1 cellular context compared by ENCODE assay signal in genomic region chr2:176079851-176080539, GRCh38.
TF ChIP-seq lines count a peak whose summit lies in the region.

No MANE protein-coding gene starts in this region.

TF ChIP-seq in HEK293, 187 proteins besides CTCF, POLR2A, EP300 and RAD21:
- peak; percentile 74 for TF ChIP-seq ZBTB26 (tag by site-specific recombination; optimal IDR thresholded peaks at IDR 0.05)
- TF ChIP-seq GLIS2 (tag by site-specific recombination; IDR thresholded peaks at IDR 0.05), result peak; percentile 85
- TF ChIP-seq, protein P1, sequence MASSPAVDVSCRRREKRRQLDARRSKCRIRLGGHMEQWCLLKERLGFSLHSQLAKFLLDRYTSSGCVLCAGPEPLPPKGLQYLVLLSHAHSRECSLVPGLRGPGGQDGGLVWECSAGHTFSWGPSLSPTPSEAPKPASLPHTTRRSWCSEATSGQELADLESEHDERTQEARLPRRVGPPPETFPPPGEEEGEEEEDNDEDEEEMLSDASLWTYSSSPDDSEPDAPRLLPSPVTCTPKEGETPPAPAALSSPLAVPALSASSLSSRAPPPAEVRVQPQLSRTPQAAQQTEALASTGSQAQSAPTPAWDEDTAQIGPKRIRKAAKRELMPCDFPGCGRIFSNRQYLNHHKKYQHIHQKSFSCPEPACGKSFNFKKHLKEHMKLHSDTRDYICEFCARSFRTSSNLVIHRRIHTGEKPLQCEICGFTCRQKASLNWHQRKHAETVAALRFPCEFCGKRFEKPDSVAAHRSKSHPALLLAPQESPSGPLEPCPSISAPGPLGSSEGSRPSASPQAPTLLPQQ (tag by site-specific recombination; IDR thresholded peaks at IDR 0.05), result peak; percentile 39
- no peak for TF ChIP-seq ZNF146 (tag by site-specific recombination; IDR thresholded peaks at IDR 0.05)
- TF ChIP-seq ZBTB6 (tag by site-specific recombination; IDR thresholded peaks at IDR 0.05), result peak; percentile 52; the same call in 1 of the 2 replicates
- peak; percentile 26; the same call in 1 of the 2 replicates for TF ChIP-seq ZEB2 (tag by site-specific recombination; IDR thresholded peaks at IDR 0.05)
- TF ChIP-seq ZNF423 (tag by site-specific recombination; IDR thresholded peaks at IDR 0.05), result 0 out of 2 replicates have a peak, but pooled peaks have one; percentile 33
- 0 out of 2 replicates have a peak, but pooled peaks have one; percentile 56 for TF ChIP-seq ZNF184 (tag by site-specific recombination; IDR thresholded peaks at IDR 0.05)
- TF ChIP-seq ZNF561 (tag by site-specific recombination; IDR thresholded peaks at IDR 0.05; ENCODE audit: borderline replicate concordance), result peak; percentile 78
- peak; percentile 95 for TF ChIP-seq ZSCAN30 (tag by site-specific recombination; IDR thresholded peaks at IDR 0.05)
- TF ChIP-seq ZBTB48 (tag by site-specific recombination; IDR thresholded peaks at IDR 0.05), result peak; percentile 75
- peak; percentile 25; the same call in 1 of the 2 replicates for TF ChIP-seq ZNF610 (tag by site-specific recombination; IDR thresholded peaks at IDR 0.05; ENCODE audit: borderline replicate concordance)
- TF ChIP-seq ZNF37A (tag by site-specific recombination; IDR thresholded peaks at IDR 0.05), result no peak
- TF ChIP-seq ZNF660 (tag by site-specific recombination; IDR thresholded peaks at IDR 0.05), result peak; percentile 91
- peak; percentile 50; the same call in 1 of the 2 replicates for TF ChIP-seq ZNF2 (tag by site-specific recombination; IDR thresholded peaks at IDR 0.05)
- TF ChIP-seq ZNF341 (tag by site-specific recombination; IDR thresholded peaks at IDR 0.05; ENCODE audit: low read depth), result 0 out of 2 replicates have a peak, but pooled peaks have one; percentile 19
- no peak for TF ChIP-seq ZNF23 (tag by site-specific recombination; IDR thresholded peaks at IDR 0.05; ENCODE audit: borderline replicate concordance)
- peak; percentile 52; the same call in 1 of the 2 replicates for TF ChIP-seq ZNF76 (tag by site-specific recombination; IDR thresholded peaks at IDR 0.05; ENCODE audit: borderline replicate concordance, low read depth)
- TF ChIP-seq ZNF792 (tag by site-specific recombination; IDR thresholded peaks at IDR 0.05), result no peak
- TF ChIP-seq ZNF529 (tag by site-specific recombination; IDR thresholded peaks at IDR 0.05; ENCODE audit: insufficient replicate concordance), result no peak
- TF ChIP-seq, protein P2, sequence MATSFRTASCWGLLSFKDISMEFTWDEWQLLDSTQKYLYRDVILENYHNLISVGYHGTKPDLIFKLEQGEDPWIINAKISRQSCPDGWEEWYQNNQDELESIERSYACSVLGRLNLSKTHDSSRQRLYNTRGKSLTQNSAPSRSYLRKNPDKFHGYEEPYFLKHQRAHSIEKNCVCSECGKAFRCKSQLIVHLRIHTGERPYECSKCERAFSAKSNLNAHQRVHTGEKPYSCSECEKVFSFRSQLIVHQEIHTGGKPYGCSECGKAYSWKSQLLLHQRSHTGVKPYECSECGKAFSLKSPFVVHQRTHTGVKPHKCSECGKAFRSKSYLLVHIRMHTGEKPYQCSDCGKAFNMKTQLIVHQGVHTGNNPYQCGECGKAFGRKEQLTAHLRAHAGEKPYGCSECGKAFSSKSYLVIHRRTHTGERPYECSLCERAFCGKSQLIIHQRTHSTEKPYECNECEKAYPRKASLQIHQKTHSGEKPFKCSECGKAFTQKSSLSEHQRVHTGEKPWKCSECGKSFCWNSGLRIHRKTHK (tag by site-specific recombination; IDR thresholded peaks at IDR 0.05), result no peak
- TF ChIP-seq ZBTB8A (tag by site-specific recombination; IDR thresholded peaks at IDR 0.05), result peak; percentile 100
- TF ChIP-seq, protein P3, sequence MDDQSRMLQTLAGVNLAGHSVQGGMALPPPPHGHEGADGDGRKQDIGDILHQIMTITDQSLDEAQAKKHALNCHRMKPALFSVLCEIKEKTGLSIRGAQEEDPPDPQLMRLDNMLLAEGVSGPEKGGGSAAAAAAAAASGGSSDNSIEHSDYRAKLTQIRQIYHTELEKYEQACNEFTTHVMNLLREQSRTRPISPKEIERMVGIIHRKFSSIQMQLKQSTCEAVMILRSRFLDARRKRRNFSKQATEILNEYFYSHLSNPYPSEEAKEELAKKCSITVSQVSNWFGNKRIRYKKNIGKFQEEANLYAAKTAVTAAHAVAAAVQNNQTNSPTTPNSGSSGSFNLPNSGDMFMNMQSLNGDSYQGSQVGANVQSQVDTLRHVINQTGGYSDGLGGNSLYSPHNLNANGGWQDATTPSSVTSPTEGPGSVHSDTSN (CRISPR knock-in tag; IDR thresholded peaks at IDR 0.05), result peak; percentile 61; the same call in 1 of the 2 replicates
- TF ChIP-seq, protein P4, sequence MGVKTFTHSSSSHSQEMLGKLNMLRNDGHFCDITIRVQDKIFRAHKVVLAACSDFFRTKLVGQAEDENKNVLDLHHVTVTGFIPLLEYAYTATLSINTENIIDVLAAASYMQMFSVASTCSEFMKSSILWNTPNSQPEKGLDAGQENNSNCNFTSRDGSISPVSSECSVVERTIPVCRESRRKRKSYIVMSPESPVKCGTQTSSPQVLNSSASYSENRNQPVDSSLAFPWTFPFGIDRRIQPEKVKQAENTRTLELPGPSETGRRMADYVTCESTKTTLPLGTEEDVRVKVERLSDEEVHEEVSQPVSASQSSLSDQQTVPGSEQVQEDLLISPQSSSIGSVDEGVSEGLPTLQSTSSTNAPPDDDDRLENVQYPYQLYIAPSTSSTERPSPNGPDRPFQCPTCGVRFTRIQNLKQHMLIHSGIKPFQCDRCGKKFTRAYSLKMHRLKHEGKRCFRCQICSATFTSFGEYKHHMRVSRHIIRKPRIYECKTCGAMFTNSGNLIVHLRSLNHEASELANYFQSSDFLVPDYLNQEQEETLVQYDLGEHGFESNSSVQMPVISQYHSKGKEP (tag by site-specific recombination; IDR thresholded peaks at IDR 0.05), result peak; percentile 21; the same call in 1 of the 2 replicates
- no peak; the same call in 1 of the 2 replicates for TF ChIP-seq ZBTB17 (tag by site-specific recombination; IDR thresholded peaks at IDR 0.05)
- no peak for TF ChIP-seq MZF1 (tag by site-specific recombination; IDR thresholded peaks at IDR 0.05; ENCODE audit: borderline replicate concordance)
- TF ChIP-seq SP7 (tag by site-specific recombination; IDR thresholded peaks at IDR 0.05), result 0 out of 2 replicates have a peak, but pooled peaks have one; percentile 7
- no peak for TF ChIP-seq INSM2 (tag by site-specific recombination; IDR thresholded peaks at IDR 0.05)
- TF ChIP-seq ZNF19 (tag by site-specific recombination; IDR thresholded peaks at IDR 0.05; ENCODE audit: low read depth), result no peak
- TF ChIP-seq KLF16 (tag by site-specific recombination; IDR thresholded peaks at IDR 0.05), result no peak
- TF ChIP-seq, protein P5, sequence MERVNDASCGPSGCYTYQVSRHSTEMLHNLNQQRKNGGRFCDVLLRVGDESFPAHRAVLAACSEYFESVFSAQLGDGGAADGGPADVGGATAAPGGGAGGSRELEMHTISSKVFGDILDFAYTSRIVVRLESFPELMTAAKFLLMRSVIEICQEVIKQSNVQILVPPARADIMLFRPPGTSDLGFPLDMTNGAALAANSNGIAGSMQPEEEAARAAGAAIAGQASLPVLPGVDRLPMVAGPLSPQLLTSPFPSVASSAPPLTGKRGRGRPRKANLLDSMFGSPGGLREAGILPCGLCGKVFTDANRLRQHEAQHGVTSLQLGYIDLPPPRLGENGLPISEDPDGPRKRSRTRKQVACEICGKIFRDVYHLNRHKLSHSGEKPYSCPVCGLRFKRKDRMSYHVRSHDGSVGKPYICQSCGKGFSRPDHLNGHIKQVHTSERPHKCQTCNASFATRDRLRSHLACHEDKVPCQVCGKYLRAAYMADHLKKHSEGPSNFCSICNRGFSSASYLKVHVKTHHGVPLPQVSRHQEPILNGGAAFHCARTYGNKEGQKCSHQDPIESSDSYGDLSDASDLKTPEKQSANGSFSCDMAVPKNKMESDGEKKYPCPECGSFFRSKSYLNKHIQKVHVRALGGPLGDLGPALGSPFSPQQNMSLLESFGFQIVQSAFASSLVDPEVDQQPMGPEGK (tag by site-specific recombination; IDR thresholded peaks at IDR 0.05), result peak; percentile 71
- no peak for TF ChIP-seq ZNF223 (tag by site-specific recombination; IDR thresholded peaks at IDR 0.05)
- no peak for TF ChIP-seq ZNF391 (tag by site-specific recombination; IDR thresholded peaks at IDR 0.05; ENCODE audit: borderline replicate concordance, low read depth)
- TF ChIP-seq HIC1 (tag by site-specific recombination; IDR thresholded peaks at IDR 0.05), result peak; percentile 67; the same call in 1 of the 2 replicates
- peak; percentile 70 for TF ChIP-seq ZBTB10 (tag by site-specific recombination; IDR thresholded peaks at IDR 0.05)
- TF ChIP-seq ZNF488 (tag by site-specific recombination; IDR thresholded peaks at IDR 0.05), result no peak
- TF ChIP-seq ZNF530 (tag by site-specific recombination; IDR thresholded peaks at IDR 0.05; ENCODE audit: low read depth), result no peak
- TF ChIP-seq ZNF654 (tag by site-specific recombination; IDR thresholded peaks at IDR 0.05; ENCODE audit: low read depth), result peak; percentile 25; the same call in 1 of the 2 replicates
